In the genomic region with DNA sequence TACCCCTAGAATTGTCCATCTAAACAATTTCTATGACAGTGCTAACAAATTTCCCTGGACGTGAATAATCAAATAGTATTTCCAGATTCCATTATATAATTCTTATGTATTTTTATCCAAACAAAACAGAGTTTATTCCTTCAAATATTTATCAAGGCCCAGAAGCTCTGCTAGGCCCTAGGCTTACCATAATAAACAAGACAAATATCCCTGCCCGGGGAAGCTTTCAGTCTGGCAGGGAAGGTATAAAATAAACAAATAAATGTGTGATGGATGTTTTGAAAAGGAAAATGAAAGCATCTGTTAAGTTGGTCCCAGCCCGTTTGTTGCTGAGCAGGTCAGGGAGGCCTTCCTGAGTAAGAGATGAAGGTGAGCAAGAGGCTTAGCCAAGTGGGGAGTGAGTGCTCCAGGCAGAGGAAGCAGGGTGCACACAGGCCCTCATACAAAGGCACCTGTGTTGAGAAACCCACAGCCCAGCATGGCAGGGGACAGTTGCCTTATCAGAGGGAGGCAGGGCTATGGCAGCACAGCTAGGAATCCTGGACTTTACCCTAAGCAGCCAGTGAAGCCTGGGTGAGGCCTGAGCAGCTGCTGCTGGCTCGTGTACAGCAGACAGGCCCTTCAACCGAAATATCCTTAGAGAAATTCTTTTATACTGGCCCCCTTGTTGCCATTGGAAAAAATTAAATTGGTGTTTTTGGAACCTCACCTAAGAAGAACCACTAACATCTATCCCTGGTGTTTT, we compare ENCODE assay signal across 10 cellular contexts. TPM values are rescaled to one million over a fixed set of nuclear protein-coding genes. Genes with fewer than 3 reads are reported as not detected.
DNase-seq lines count a peak whose midpoint lies in the region; ATAC-seq and TF ChIP-seq lines count a peak whose summit lies in the region.
"Had no signal": no experiment of that assay in that cellular context is flagged by ENCODE, and none has a peak within 500 bp of the region (broad histone marks: within the 10 kb centered on the region; RNA-seq: fewer than 3 reads in every experiment).

No MANE protein-coding gene starts in this region.

- peaks cover 3 to 17% (median 8%) of the 10 kb centered on the region in 3 donors for H3K36me3 Mint-ChIP-seq in immature natural killer cell
- peaks cover 7% of the 10 kb centered on the region for H3K36me3 Mint-ChIP-seq in progenitor cell of endocrine pancreas (ENCODE audit: insufficient read depth)

- peak overlapping the region in 4 of 6 donors; percentile 24 to 62 (median 38) for H3K27ac Mint-ChIP-seq in immature natural killer cell
- H3K27ac Mint-ChIP-seq in progenitor cell of endocrine pancreas = peak overlapping the region; percentile 94
- H3K27ac Mint-ChIP-seq: stimulated activated memory B cell treated with anti-CD40 and anti-IgM and Interleukin-4, amounts not matched to agents 10 μg/mL and 1 μg/mL and 100 μg/mL, for 72 hours had no signal

- peak overlapping the region; percentile 19 for H3K27ac ChIP-seq in RWPE1
- H3K27ac ChIP-seq: foreskin keratinocyte, GM23248 had no signal

- H3K4me1 Mint-ChIP-seq in immature natural killer cell (peaks cover 0 to 3% of the 10 kb centered on the region in 2 donors), progenitor cell of endocrine pancreas (ENCODE audit: low read depth) (peaks cover 9% of the 10 kb centered on the region)
- H3K4me1 Mint-ChIP-seq: stimulated activated memory B cell treated with anti-CD40 and anti-IgM and Interleukin-4, amounts not matched to agents 10 μg/mL and 1 μg/mL and 100 μg/mL, for 72 hours had no signal

- H3K9me3 Mint-ChIP-seq in immature natural killer cell = no peaks in the 10 kb centered on the region
- no peaks in the 10 kb centered on the region for H3K9me3 Mint-ChIP-seq in progenitor cell of endocrine pancreas (ENCODE audit: low read depth)
- H3K9me3 Mint-ChIP-seq: stimulated activated memory B cell treated with anti-CD40 and anti-IgM and Interleukin-4, amounts not matched to agents 10 μg/mL and 1 μg/mL and 100 μg/mL, for 72 hours had no signal

- CTCF ChIA-PET in RWPE1 (lab: Yijun Ruan, JAX) = interaction anchor here (0.6 to 0.7 kb wide), 2 partner anchors 25 to 1734 kb away, joined by 3 read pairs; no protein-coding TSS in a partner anchor

- H3K4me3 Mint-ChIP-seq in immature natural killer cell (no peak overlapping the region), progenitor cell of endocrine pancreas (ENCODE audit: low read depth) (no peak overlapping the region)
- H3K4me3 Mint-ChIP-seq: stimulated activated memory B cell treated with anti-CD40 and anti-IgM and Interleukin-4, amounts not matched to agents 10 μg/mL and 1 μg/mL and 100 μg/mL, for 72 hours had no signal

- DNase-seq in H4 (ENCODE audit: low spot score) (peak; percentile 42), RWPE1 (ENCODE audit: low spot score) (no peak), immature natural killer cell (no peak), progenitor cell of endocrine pancreas (ENCODE audit: low spot score, unreplicated experiment) (no peak), epidermal melanocyte (ENCODE audit: insufficient read length, low spot score) (no peak)
- DNase-seq in stimulated activated CD4-positive, alpha-beta T cell treated with anti-CD3 and anti-CD28 coated beads, Interleukin-15, amount 100 ng/mL, for 24 hours = no peak
- DNase-seq: foreskin keratinocyte, GM23248 had no signal

- no peak for ATAC-seq in HG03139 (IDR thresholded peaks at IDR 0.05; ENCODE audit: unreplicated experiment)
- ATAC-seq: foreskin keratinocyte; stimulated activated memory B cell treated with anti-CD40 and anti-IgM and Interleukin-4, amounts not matched to agents 10 μg/mL and 1 μg/mL and 100 μg/mL, for 72 hours had no signal

- H3K27me3 Mint-ChIP-seq in immature natural killer cell (ENCODE audit: low read depth in 3 of 3) (peaks cover 0 to 1% (median 0%) of the 10 kb centered on the region in 3 donors), progenitor cell of endocrine pancreas (no peaks in the 10 kb centered on the region)
- H3K27me3 Mint-ChIP-seq: stimulated activated memory B cell treated with anti-CD40 and anti-IgM and Interleukin-4, amounts not matched to agents 10 μg/mL and 1 μg/mL and 100 μg/mL, for 72 hours had no signal

- TF ChIP-seq CTCF in RWPE1 (conservative IDR thresholded peaks at IDR 0.05; ENCODE audit: low read depth) (no peak), progenitor cell of endocrine pancreas (IDR thresholded peaks at IDR 0.05; ENCODE audit: unreplicated experiment) (no peak)

- POLR2A ChIA-PET in RWPE1 (lab: Yijun Ruan, JAX; ENCODE audit: low non-redundant PET) = no interaction called here

RNA-seq across cellular contexts. Expression of a gene that starts 7.7 kb away (rescaled TPM):
- total RNA-seq in H4 (2014; rRNA removed; shearing (Covaris generic)) = 12.1 and 15.5 TPM in 2 replicates
- polyA plus RNA-seq in immature natural killer cell = 10 to 100 TPM; 11.6 to 16.0 (median 14.1) TPM
- 52.6 and 60.9 TPM in 2 replicates for total RNA-seq in progenitor cell of endocrine pancreas

RNA-seq across cellular contexts. Expression of a gene that starts 27.0 kb away (rescaled TPM):
- 9.9 and 11.6 TPM in 2 replicates for total RNA-seq in H4 (2014; rRNA removed; shearing (Covaris generic))
- 1 to 10 TPM in 1 of 3 donors, under 1 TPM in 2; 0.84 to 1.0 (median 0.84) TPM for polyA plus RNA-seq in immature natural killer cell
- total RNA-seq in progenitor cell of endocrine pancreas = 5.3 and 5.7 TPM in 2 replicates

RNA-seq across cellular contexts. Expression of a gene that starts 58.8 kb away (rescaled TPM):
- 2.1 and 5.7 TPM in 2 replicates for total RNA-seq in H4 (2014; rRNA removed; shearing (Covaris generic))
- polyA plus RNA-seq in immature natural killer cell = 1 to 10 TPM; 3.0 to 5.8 (median 5.2) TPM
- 15.5 and 17.7 TPM in 2 replicates for total RNA-seq in progenitor cell of endocrine pancreas
